Comparison of ENCODE assay signal across 9 cellular contexts in the genomic region with DNA sequence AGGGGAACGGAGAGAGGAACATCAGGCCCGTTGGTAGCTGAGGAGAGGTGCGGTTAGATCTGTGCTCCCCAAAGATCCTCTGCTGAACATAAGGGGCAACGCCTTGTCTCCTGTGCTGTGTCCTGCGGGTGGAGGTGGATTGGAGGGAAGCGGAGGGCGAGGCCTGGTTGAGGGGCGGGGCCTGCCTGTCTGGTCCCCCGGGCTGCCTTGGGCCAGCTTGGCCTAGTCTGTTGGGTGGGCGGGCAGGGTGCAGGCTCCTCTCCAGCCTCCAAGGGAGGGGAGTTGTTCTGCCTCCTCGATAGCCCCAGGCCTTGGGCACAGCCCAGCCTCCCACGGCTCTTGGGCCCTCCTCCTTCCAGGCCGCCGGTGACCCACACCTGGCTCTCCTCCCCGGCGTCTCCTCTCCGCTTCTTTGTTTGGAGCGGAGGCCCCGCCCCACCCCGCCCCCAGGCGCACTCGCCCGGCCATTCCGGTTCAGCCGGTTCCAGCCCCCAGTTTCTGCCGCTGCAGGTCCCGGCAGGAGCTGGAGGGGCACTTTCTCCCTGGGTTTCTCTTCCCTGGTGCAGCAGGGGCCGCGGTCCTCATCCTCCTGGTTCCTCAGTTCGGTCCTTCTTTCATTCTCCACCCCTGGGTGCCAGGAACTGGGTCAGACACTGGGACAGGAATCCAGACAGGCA. TPM values are rescaled to one million over a fixed set of nuclear protein-coding genes. Genes with fewer than 3 reads are reported as not detected.
DNase-seq lines count a peak whose midpoint lies in the region; ATAC-seq and TF ChIP-seq lines count a peak whose summit lies in the region.
"Had no signal": no experiment of that assay in that cellular context is flagged by ENCODE, and none has a peak within 500 bp of the region (broad histone marks: within the 10 kb centered on the region; RNA-seq: fewer than 3 reads in every experiment).

No MANE protein-coding gene starts in this region.

- POLR2A ChIA-PET in HEK293 (lab: Yijun Ruan, JAX) = interaction anchor here (0.6 to 3.0 kb wide), 6 partner anchors 14 to 156 kb away, joined by 3 to 15 read pairs (median 7); partner anchors contain the start of genes KDM4A and PTPRF

- H3K4me1 ChIP-seq in HEK293 (ENCODE audit: control insufficient read depth, insufficient read depth, low read length) = peaks cover 5% of the 10 kb centered on the region; the same call in 1 of the 2 replicates
- H3K4me1 ChIP-seq in esophagus (ENCODE audit: control insufficient read depth in 2 of 2, insufficient read depth in 2 of 2, low read length in 1 of 2) = peaks cover 4 to 62% of the 10 kb centered on the region in 2 donors

- H3K4me3 ChIP-seq in HEK293 (ENCODE audit: low read depth, low read length) = peak overlapping the region; percentile 17
- H3K4me3 ChIP-seq in esophagus (ENCODE audit: low read depth in 1 of 2, low read length in 2 of 2) = peak overlapping the region; percentile 3 to 31

- ATAC-seq in omental fat pad (ENCODE audit: low FRiP score) (peak; percentile 29), HG03175 (IDR thresholded peaks at IDR 0.05; ENCODE audit: unreplicated experiment) (no peak), GM21381 (IDR thresholded peaks at IDR 0.05; ENCODE audit: unreplicated experiment) (no peak), GM19397 (IDR thresholded peaks at IDR 0.05; ENCODE audit: unreplicated experiment) (no peak)

- no peaks in the 10 kb centered on the region for H3K27me3 ChIP-seq in esophagus (ENCODE audit: control insufficient read depth in 1 of 2, insufficient read depth in 2 of 2, low read length in 2 of 2)

- 14 to 16% methylated on average over 26 to 30 of the region's 30 CpGs for WGBS in esophagus, 2 donors

- CTCF ChIA-PET in HEK293 (lab: Yijun Ruan, JAX) = interaction anchor here (0.6 to 1.4 kb wide), 5 partner anchors 19 to 734 kb away, joined by 3 to 4 read pairs (median 3); partner anchors contain the start of gene PTPRF

- no peak overlapping the region for H3K27ac ChIP-seq in HEK293 (ENCODE audit: extremely low read depth, low read depth, low read length)
- peak overlapping the region; percentile 90 to 97 for H3K27ac ChIP-seq in esophagus (ENCODE audit: low read depth in 2 of 2, low read length in 1 of 2)
- H3K27ac ChIP-seq: KMS-11 had no signal

- H3K36me3 ChIP-seq in HEK293 (ENCODE audit: control insufficient read depth in 2 of 2, insufficient read depth in 1 of 2, low read length in 2 of 2) (peaks cover 0 to 65% of the 10 kb centered on the region in 2 experiments; a peak in 2 of 3 replicates), esophagus (ENCODE audit: control insufficient read depth in 2 of 2, insufficient read depth in 2 of 2, low read length in 1 of 2) (peaks cover 6 to 19% of the 10 kb centered on the region in 2 donors)

- no peak for TF ChIP-seq CTCF in HEK293 (tag by site-specific recombination; IDR thresholded peaks at IDR 0.05)
- no peak for TF ChIP-seq CTCF in omental fat pad (IDR thresholded peaks at IDR 0.05)

- no peaks in the 10 kb centered on the region for H3K9me3 ChIP-seq in HEK293 (ENCODE audit: control insufficient read depth, insufficient read depth, low read depth, low read length)
- H3K9me3 ChIP-seq in esophagus (ENCODE audit: control insufficient read depth in 2 of 2, insufficient read depth in 1 of 2, low read depth in 1 of 2, low read length in 1 of 2) = no peaks in the 10 kb centered on the region

- peak; percentile 92 for DNase-seq in NCI-H69 (lab: John Stamatoyannopoulos, UW)
- DNase-seq in omental fat pad (ENCODE audit: low spot score) = no peak
- DNase-seq in AML-193 (lab: John Stamatoyannopoulos, UW) = no peak

TF ChIP-seq in HEK293, 187 proteins besides CTCF, POLR2A, EP300 and RAD21 (continues in another document):
- no peak for TF ChIP-seq ZNF155 (tag by site-specific recombination; IDR thresholded peaks at IDR 0.05)
- TF ChIP-seq, protein P1, sequence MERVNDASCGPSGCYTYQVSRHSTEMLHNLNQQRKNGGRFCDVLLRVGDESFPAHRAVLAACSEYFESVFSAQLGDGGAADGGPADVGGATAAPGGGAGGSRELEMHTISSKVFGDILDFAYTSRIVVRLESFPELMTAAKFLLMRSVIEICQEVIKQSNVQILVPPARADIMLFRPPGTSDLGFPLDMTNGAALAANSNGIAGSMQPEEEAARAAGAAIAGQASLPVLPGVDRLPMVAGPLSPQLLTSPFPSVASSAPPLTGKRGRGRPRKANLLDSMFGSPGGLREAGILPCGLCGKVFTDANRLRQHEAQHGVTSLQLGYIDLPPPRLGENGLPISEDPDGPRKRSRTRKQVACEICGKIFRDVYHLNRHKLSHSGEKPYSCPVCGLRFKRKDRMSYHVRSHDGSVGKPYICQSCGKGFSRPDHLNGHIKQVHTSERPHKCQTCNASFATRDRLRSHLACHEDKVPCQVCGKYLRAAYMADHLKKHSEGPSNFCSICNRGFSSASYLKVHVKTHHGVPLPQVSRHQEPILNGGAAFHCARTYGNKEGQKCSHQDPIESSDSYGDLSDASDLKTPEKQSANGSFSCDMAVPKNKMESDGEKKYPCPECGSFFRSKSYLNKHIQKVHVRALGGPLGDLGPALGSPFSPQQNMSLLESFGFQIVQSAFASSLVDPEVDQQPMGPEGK (tag by site-specific recombination; IDR thresholded peaks at IDR 0.05) = 0 out of 2 replicates have a peak, but pooled peaks have one; percentile 29
- peak; percentile 77 for TF ChIP-seq EGR2 (tag by site-specific recombination; IDR thresholded peaks at IDR 0.05; ENCODE audit: low read depth)
- TF ChIP-seq PRDM10 (tag by site-specific recombination; IDR thresholded peaks at IDR 0.05) = peak; percentile 47
- TF ChIP-seq ZNF335 (tag by site-specific recombination; conservative IDR thresholded peaks at IDR 0.05) = peak; percentile 76
- no peak for TF ChIP-seq BCL11A (tag by site-specific recombination; IDR thresholded peaks at IDR 0.05; ENCODE audit: low read depth)
- peak; percentile 75 for TF ChIP-seq ZBTB17 (tag by site-specific recombination; IDR thresholded peaks at IDR 0.05)
- TF ChIP-seq GLIS2 (tag by site-specific recombination; IDR thresholded peaks at IDR 0.05) = peak; percentile 57; the same call in 1 of the 2 replicates
- no peak for TF ChIP-seq ZNF626 (tag by site-specific recombination; IDR thresholded peaks at IDR 0.05)
- peak; percentile 75 for TF ChIP-seq SP2 (tag by site-specific recombination; IDR thresholded peaks at IDR 0.05)
- peak; percentile 78 for TF ChIP-seq SP3 (tag by site-specific recombination; IDR thresholded peaks at IDR 0.05)
- TF ChIP-seq GLIS1 (tag by site-specific recombination; IDR thresholded peaks at IDR 0.05) = peak; percentile 77
- TF ChIP-seq PRDM1 (tag by site-specific recombination; IDR thresholded peaks at IDR 0.05) = peak; percentile 68
- TF ChIP-seq, protein P2, sequence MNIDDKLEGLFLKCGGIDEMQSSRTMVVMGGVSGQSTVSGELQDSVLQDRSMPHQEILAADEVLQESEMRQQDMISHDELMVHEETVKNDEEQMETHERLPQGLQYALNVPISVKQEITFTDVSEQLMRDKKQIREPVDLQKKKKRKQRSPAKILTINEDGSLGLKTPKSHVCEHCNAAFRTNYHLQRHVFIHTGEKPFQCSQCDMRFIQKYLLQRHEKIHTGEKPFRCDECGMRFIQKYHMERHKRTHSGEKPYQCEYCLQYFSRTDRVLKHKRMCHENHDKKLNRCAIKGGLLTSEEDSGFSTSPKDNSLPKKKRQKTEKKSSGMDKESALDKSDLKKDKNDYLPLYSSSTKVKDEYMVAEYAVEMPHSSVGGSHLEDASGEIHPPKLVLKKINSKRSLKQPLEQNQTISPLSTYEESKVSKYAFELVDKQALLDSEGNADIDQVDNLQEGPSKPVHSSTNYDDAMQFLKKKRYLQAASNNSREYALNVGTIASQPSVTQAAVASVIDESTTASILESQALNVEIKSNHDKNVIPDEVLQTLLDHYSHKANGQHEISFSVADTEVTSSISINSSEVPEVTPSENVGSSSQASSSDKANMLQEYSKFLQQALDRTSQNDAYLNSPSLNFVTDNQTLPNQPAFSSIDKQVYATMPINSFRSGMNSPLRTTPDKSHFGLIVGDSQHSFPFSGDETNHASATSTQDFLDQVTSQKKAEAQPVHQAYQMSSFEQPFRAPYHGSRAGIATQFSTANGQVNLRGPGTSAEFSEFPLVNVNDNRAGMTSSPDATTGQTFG (tag by site-specific recombination; IDR thresholded peaks at IDR 0.05; ENCODE audit: borderline replicate concordance) = no peak
- peak; percentile 18; the same call in 1 of the 2 replicates for TF ChIP-seq ZNF600 (tag by site-specific recombination; IDR thresholded peaks at IDR 0.05)
- no peak for TF ChIP-seq ZNF768 (tag by site-specific recombination; IDR thresholded peaks at IDR 0.05)
- peak; percentile 58; the same call in 1 of the 2 replicates for TF ChIP-seq KLF9 (tag by site-specific recombination; IDR thresholded peaks at IDR 0.05; ENCODE audit: low read depth)
- TF ChIP-seq ZNF341 (tag by site-specific recombination; IDR thresholded peaks at IDR 0.05; ENCODE audit: low read depth) = peak; percentile 94

RNA-seq across cellular contexts. Expression of gene PTPRF, which starts 19.4 kb away (rescaled TPM):
- polyA plus RNA-seq in esophagus = 10 to 100 TPM; 62.7 to 69.9 TPM
- total RNA-seq in omental fat pad = 100 to 1,000 TPM in 3 of 4 donors, 10 to 100 TPM in 1; 79.1 to 176 (median 139) TPM
